8 cellular contexts compared by ENCODE assay signal in genomic region chr11:19714387-19715363, GRCh38. TPM values are rescaled to one million over a fixed set of nuclear protein-coding genes. Genes with fewer than 3 reads are reported as not detected.
DNase-seq lines count a peak whose midpoint lies in the region; ATAC-seq and TF ChIP-seq lines count a peak whose summit lies in the region.

No MANE protein-coding gene starts in this region.

- no peak for ATAC-seq in HG03460 (IDR thresholded peaks at IDR 0.05; ENCODE audit: unreplicated experiment)
- no peak for ATAC-seq in HG03442 (IDR thresholded peaks at IDR 0.05; ENCODE audit: unreplicated experiment)

- H3K4me3 ChIP-seq in astrocyte of the spinal cord (ENCODE audit: low read depth, low read length) (peak overlapping the region; percentile 86), iPS-18c (ENCODE audit: insufficient read depth, low read depth, low read length) (peak overlapping the region; percentile 56), skin epidermis (peak overlapping the region; percentile 39 to 63 (median 53))

- H3K27me3 Mint-ChIP-seq in IgD-negative memory B cell = peaks cover 38% of the 10 kb centered on the region

- H3K27ac ChIP-seq in skin epidermis = peak overlapping the region in 12 of 21 experiments; percentile 6 to 92 (median 40)

- DNase-seq in ACHN (peak; percentile 78), astrocyte of the spinal cord (ENCODE audit: low read depth, low spot score) (peak; percentile 51), activated gamma-delta T cell treated with Interleukin-2 at 50 U/mL for 16 hours (no peak)

- H3K4me1 Mint-ChIP-seq in IgD-negative memory B cell = peaks cover 6 to 18% (median 12%) of the 10 kb centered on the region in 3 donors

- peak overlapping the region; percentile 65 to 73 (median 68) for H3K27ac Mint-ChIP-seq in IgD-negative memory B cell

- H3K9me3 ChIP-seq in iPS-18c (ENCODE audit: control insufficient read depth, insufficient read depth, low read length) = peaks cover 6% of the 10 kb centered on the region

- H3K9me3 Mint-ChIP-seq in IgD-negative memory B cell = no peaks in the 10 kb centered on the region

- H3K36me3 Mint-ChIP-seq in IgD-negative memory B cell = peaks cover 3% of the 10 kb centered on the region

- in situ Hi-C loops in ACHN (cut with HindIII; ENCODE audit: low pct_ligation_motif_present, low pct_unique_long_range_greater_than_20kb, low sequenced_read_pairs) = no loop called here
- in situ Hi-C loops in astrocyte of the spinal cord (cut with HindIII; ENCODE audit: low sequenced_read_pairs) = no loop called here

- H3K4me3 Mint-ChIP-seq in IgD-negative memory B cell = peak overlapping the region; percentile 82 to 97 (median 90)

- no peak for TF ChIP-seq CTCF in astrocyte of the spinal cord (IDR thresholded peaks at IDR 0.05; ENCODE audit: low read depth, low read length)

RNA-seq across cellular contexts. Expression of gene NAV2, which starts 2.0 kb away (rescaled TPM):
- polyA plus RNA-seq in IgD-negative memory B cell = 0.19 TPM
